Comparison of ENCODE assay signal across 9 cellular contexts in the genomic region with DNA sequence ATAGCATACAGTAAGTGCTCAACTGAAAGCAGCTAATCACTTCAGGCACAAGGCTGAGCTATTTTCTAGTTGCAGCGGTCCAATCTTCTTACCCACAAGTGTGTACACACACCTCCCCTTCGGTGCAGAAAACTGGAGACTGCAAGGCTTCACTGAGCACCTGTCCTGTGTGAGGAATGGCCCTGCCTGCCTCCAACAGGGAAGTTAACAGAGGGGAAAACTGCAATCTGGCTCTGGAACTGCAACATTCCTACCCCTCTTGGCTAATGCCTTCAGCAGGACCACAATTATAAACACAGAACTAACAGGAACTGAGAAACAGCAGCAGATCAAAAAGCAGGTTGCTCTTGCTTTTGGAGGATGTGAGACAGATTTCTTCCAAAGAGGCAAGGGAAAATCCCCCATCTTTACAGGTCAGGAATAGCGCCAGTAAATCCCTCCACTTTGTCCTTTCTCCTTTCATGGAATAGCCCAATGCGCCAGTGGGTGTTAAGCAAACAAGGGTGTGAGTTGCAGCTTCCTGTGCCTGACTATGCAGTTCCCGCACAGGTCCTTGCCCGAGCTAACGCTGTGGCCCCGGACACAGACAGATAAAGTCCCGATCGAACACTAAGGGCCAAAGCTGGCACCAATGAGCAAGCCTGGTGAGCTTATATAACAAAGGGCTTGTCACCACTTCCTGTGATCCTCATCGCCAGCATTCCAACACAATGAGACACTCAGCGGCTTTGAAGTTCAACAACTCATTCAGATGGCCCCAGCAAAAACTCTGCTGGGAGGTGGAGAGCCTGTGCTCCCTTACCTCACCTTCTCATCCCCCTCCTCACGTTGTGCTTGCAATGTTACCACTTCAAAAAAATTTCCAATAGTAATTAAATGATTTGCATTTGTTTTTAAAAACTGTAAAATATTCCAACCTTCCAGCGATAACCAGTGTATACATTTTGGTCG. TPM values are rescaled to one million over a fixed set of nuclear protein-coding genes. Genes with fewer than 3 reads are reported as not detected.
DNase-seq lines count a peak whose midpoint lies in the region; ATAC-seq lines count a peak whose summit lies in the region.
"Had no signal": no experiment of that assay in that cellular context is flagged by ENCODE, and none has a peak within 500 bp of the region (broad histone marks: within the 10 kb centered on the region; RNA-seq: fewer than 3 reads in every experiment).

No MANE protein-coding gene starts in this region.

- intact Hi-C loops in naive thymus-derived CD4-positive, alpha-beta T cell (cut with micrococcal nuclease) = no loop called here

- peak overlapping the region; percentile 48 for H3K4me3 ChIP-seq in ACC112 (ENCODE audit: low read depth, low read length)
- H3K4me3 ChIP-seq in HAP-1 = no peak overlapping the region
- H3K4me3 ChIP-seq in SK-N-MC = no peak overlapping the region
- H3K4me3 ChIP-seq in naive thymus-derived CD4-positive, alpha-beta T cell (ENCODE audit: low read length) = no peak overlapping the region

- H3K27me3 Mint-ChIP-seq in naive thymus-derived CD4-positive, alpha-beta T cell = no peaks in the 10 kb centered on the region
- H3K27me3 Mint-ChIP-seq: central memory CD8-positive, alpha-beta T cell had no signal

- H3K9ac ChIP-seq in SK-N-MC (ENCODE audit: insufficient read length) = no peak overlapping the region

- in situ Hi-C loops in HAP-1 (cut with MboI; ENCODE audit: low sequenced_read_pairs) = no loop called here

- H3K9me3 Mint-ChIP-seq in naive thymus-derived CD4-positive, alpha-beta T cell = no peaks in the 10 kb centered on the region
- H3K9me3 Mint-ChIP-seq: central memory CD8-positive, alpha-beta T cell had no signal

- H3K9me3 ChIP-seq in HAP-1 (no peaks in the 10 kb centered on the region), SK-N-MC (ENCODE audit: low read depth, low read length) (no peaks in the 10 kb centered on the region)
- H3K9me3 ChIP-seq in naive thymus-derived CD4-positive, alpha-beta T cell (ENCODE audit: control insufficient read depth in 2 of 3, low read length in 3 of 3) = no peaks in the 10 kb centered on the region

- H3K27ac ChIP-seq in ACC112 (ENCODE audit: low read depth, low read length) (peak overlapping the region; percentile 78), SK-N-MC (peak overlapping the region; percentile 56)
- H3K27ac ChIP-seq in naive thymus-derived CD4-positive, alpha-beta T cell (ENCODE audit: low read depth, low read length) = no peak overlapping the region

- H3K27me3 ChIP-seq in ACC112 (ENCODE audit: insufficient read depth, low read length) (no peaks in the 10 kb centered on the region), HAP-1 (ENCODE audit: low read depth) (no peaks in the 10 kb centered on the region)
- H3K27me3 ChIP-seq in naive thymus-derived CD4-positive, alpha-beta T cell (ENCODE audit: control insufficient read depth in 2 of 2, insufficient read depth in 2 of 2, low read length in 2 of 2) = no peaks in the 10 kb centered on the region

- peak overlapping the region in 1 of 10 donors; percentile 3 for H3K4me3 Mint-ChIP-seq in naive thymus-derived CD4-positive, alpha-beta T cell
- H3K4me3 Mint-ChIP-seq: central memory CD8-positive, alpha-beta T cell had no signal

- H3K36me3 ChIP-seq in ACC112 (ENCODE audit: insufficient read depth, low read length) = no peaks in the 10 kb centered on the region
- H3K36me3 ChIP-seq in HAP-1 (replicated peaks) = no peaks in the 10 kb centered on the region
- H3K36me3 ChIP-seq in SK-N-MC (ENCODE audit: insufficient read depth, low read length) = peaks cover 6% of the 10 kb centered on the region; the same call in 1 of the 2 replicates
- H3K36me3 ChIP-seq in naive thymus-derived CD4-positive, alpha-beta T cell (ENCODE audit: control insufficient read depth in 2 of 3, insufficient read depth in 3 of 3, low read length in 3 of 3) = no peaks in the 10 kb centered on the region

- H3K4me1 Mint-ChIP-seq in naive thymus-derived CD4-positive, alpha-beta T cell = peaks cover 0 to 10% (median 8%) of the 10 kb centered on the region in 7 donors

- ATAC-seq in naive thymus-derived CD4-positive, alpha-beta T cell = peak; percentile 45
- no peak for ATAC-seq in HG03457 (IDR thresholded peaks at IDR 0.05; ENCODE audit: unreplicated experiment)

- H3K4me1 ChIP-seq in ACC112 (ENCODE audit: control insufficient read depth, insufficient read depth, low read length, unreplicated experiment) = peaks cover 34% of the 10 kb centered on the region
- peaks cover 13% of the 10 kb centered on the region for H3K4me1 ChIP-seq in HAP-1
- no peaks in the 10 kb centered on the region for H3K4me1 ChIP-seq in naive thymus-derived CD4-positive, alpha-beta T cell (ENCODE audit: control insufficient read depth in 2 of 2, insufficient read depth in 2 of 2, low read length in 2 of 2)

- CTCF ChIA-PET in naive thymus-derived CD4-positive, alpha-beta T cell (lab: Charles Lee) = no interaction called here

- H3K27ac Mint-ChIP-seq in naive thymus-derived CD4-positive, alpha-beta T cell = peak overlapping the region in 1 of 9 donors; percentile 54

- POLR2A ChIA-PET in naive thymus-derived CD4-positive, alpha-beta T cell (lab: Charles Lee) = no interaction called here

- H3K36me3 Mint-ChIP-seq in naive thymus-derived CD4-positive, alpha-beta T cell = no peaks in the 10 kb centered on the region

- H3K79me2 ChIP-seq in ACC112 (ENCODE audit: control insufficient read depth, insufficient read depth, low read length, unreplicated experiment) = peaks cover 62% of the 10 kb centered on the region

- peak; percentile 47 to 64 for DNase-seq in HAP-1 (ENCODE audit: low spot score in 2 of 2)
- no peak for DNase-seq in SK-N-MC (ENCODE audit: low read depth, low spot score)
- peak; percentile 88 for DNase-seq in fibroblast of peridontal ligament (ENCODE audit: extremely low read depth)
- DNase-seq in naive thymus-derived CD4-positive, alpha-beta T cell = no peak
- DNase-seq in retina = no peak
- DNase-seq in RPMI8226 = no peak

- no peak overlapping the region for H2AFZ ChIP-seq in ACC112 (ENCODE audit: low read length, unreplicated experiment)

RNA-seq across cellular contexts. Expression of a gene that starts 21.5 kb away (rescaled TPM):
- 1 to 10 TPM in 2 of 5 experiments, under 1 TPM in 3; 0.29 to 2.0 (median 0.81) TPM for total RNA-seq in naive thymus-derived CD4-positive, alpha-beta T cell
- under 1 TPM; 0.15 to 0.22 TPM for polyA plus RNA-seq in naive thymus-derived CD4-positive, alpha-beta T cell

Comparison
In these comparisons a context has a peak if more than half of its experiments do, and no peak if none do; other contexts are left out.
1. DNase-seq: peak in HAP-1 (2 of 2) and fibroblast of peridontal ligament (single experiment); none in SK-N-MC (single experiment), naive thymus-derived CD4-positive, alpha-beta T cell (0 of 9), retina (single experiment) and RPMI8226 (single experiment).